ENCODE assay signal across 16 cellular contexts in the genomic region with DNA sequence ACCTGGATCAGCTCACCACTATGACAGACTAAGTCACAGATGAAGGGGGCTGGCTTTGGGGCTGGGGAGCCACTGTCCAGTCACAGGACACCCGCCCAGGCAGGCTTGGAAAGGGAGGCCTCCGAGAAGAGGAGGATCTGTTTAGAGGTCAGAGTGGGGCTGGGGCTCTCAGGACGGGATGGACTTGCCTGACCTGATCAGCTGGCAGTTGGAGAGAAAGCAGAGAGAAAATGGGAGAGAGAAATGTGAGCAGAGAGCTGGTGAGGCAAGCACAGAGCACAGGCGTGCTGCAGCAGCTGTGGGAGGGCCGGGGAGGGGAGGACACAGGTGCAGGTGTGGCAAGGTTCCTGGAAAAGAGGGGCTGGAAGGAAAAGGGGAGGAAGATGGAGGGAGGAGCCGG. TPM values are rescaled to one million over a fixed set of nuclear protein-coding genes. Genes with fewer than 3 reads are reported as not detected.
"Had no signal": no experiment of that assay in that cellular context is flagged by ENCODE, and none has a peak within 500 bp of the region (broad histone marks: within the 10 kb centered on the region; RNA-seq: fewer than 3 reads in every experiment).

No MANE protein-coding gene starts in this region.

RNA-seq across cellular contexts. Expression of a gene that starts 17.4 kb away (rescaled TPM):
- total RNA-seq: natural killer cell, progenitor cell of endocrine pancreas, psoas muscle, renal cortical epithelial cell, right cardiac atrium, spleen, transverse colon, ureter, vagina had no signal
- polyA plus RNA-seq: naive thymus-derived CD4-positive, alpha-beta T cell; neural cell; right cardiac atrium; smooth muscle cell; spleen had no signal

RNA-seq across cellular contexts. Expression of a gene that starts 41.9 kb away (rescaled TPM):
- total RNA-seq: naive thymus-derived CD4-positive, alpha-beta T cell; natural killer cell; omental fat pad; ovary; progenitor cell of endocrine pancreas; psoas muscle; renal cortical epithelial cell; right cardiac atrium; smooth muscle cell; spleen; suprapubic skin; transverse colon; upper lobe of left lung; ureter; vagina had no signal
- polyA plus RNA-seq: naive thymus-derived CD4-positive, alpha-beta T cell; neural cell; ovary; right cardiac atrium; smooth muscle cell; spleen had no signal
